1 cellular context compared by ENCODE assay signal in genomic region chr1:84902773-84903172, GRCh38. TPM values are rescaled to one million over a fixed set of nuclear protein-coding genes. Genes with fewer than 3 reads are reported as not detected.
"Had no signal": no experiment of that assay in that cellular context is flagged by ENCODE, and none has a peak within 500 bp of the region (broad histone marks: within the 10 kb centered on the region; RNA-seq: fewer than 3 reads in every experiment).

No MANE protein-coding gene starts in this region.

RNA-seq across cellular contexts. Expression of gene LPAR3, which starts 9.8 kb away (rescaled TPM):
- polyA plus RNA-seq: liver had no signal
